21 cellular contexts compared by ENCODE assay signal in genomic region chr7:64874114-64874513, GRCh38. TPM values are rescaled to one million over a fixed set of nuclear protein-coding genes. Genes with fewer than 3 reads are reported as not detected.
DNase-seq lines count a peak whose midpoint lies in the region; FAIRE-seq and TF ChIP-seq lines count a peak whose summit lies in the region.
"Had no signal": no experiment of that assay in that cellular context is flagged by ENCODE, and none has a peak within 500 bp of the region (broad histone marks: within the 10 kb centered on the region; RNA-seq: fewer than 3 reads in every experiment).

No MANE protein-coding gene starts in this region.

- TF ChIP-seq CTCF in hepatocyte (IDR thresholded peaks at IDR 0.05; ENCODE audit: poor library complexity), result no peak

- WGBS in hepatocyte (ENCODE audit: low lambda C conversion rate, missing lambda C conversion rate), result 74% methylated on average over 10 of the region's 10 CpGs

- no peaks in the 10 kb centered on the region for H3K4me1 ChIP-seq in hepatocyte (ENCODE audit: insufficient read depth)
- H3K4me1 ChIP-seq: psoas muscle had no signal

- no peak overlapping the region for H2AFZ ChIP-seq in hepatocyte

- H3K36me3 ChIP-seq in hepatocyte (replicated peaks; ENCODE audit: insufficient read depth, low read depth), result no peaks in the 10 kb centered on the region
- H3K36me3 ChIP-seq: thoracic aorta had no signal

- H3K27me3 ChIP-seq in hepatocyte, result no peaks in the 10 kb centered on the region

- H3K27ac ChIP-seq in hepatocyte, result no peak overlapping the region
- H3K27ac ChIP-seq: psoas muscle, thoracic aorta had no signal

- H4K20me1 ChIP-seq in hepatocyte (ENCODE audit: insufficient read depth, poor library complexity, severe bottlenecking), result no peaks in the 10 kb centered on the region

- H3K9me2 ChIP-seq in hepatocyte (replicated peaks; ENCODE audit: insufficient read depth), result no peaks in the 10 kb centered on the region

- no peak overlapping the region for H3K4me3 ChIP-seq in hepatocyte
- H3K4me3 ChIP-seq: psoas muscle, thoracic aorta had no signal

- FAIRE-seq in RCC 7860 (lab: Jason Lieb, UNC), result peak; percentile 55
- FAIRE-seq: GM18507 had no signal

- H3K79me2 ChIP-seq in hepatocyte, result no peaks in the 10 kb centered on the region

- no peaks in the 10 kb centered on the region for H3K9me3 ChIP-seq in hepatocyte (ENCODE audit: low read depth)
- H3K9me3 ChIP-seq: psoas muscle, thoracic aorta had no signal

- H3K4me2 ChIP-seq in hepatocyte, result no peak overlapping the region

- peak; percentile 2 for DNase-seq in AG08396 (ENCODE audit: low spot score)
- DNase-seq in H4 (ENCODE audit: low spot score), result peak; percentile 78
- peak; percentile 56 for DNase-seq in RCC 7860 (ENCODE audit: low spot score)
- DNase-seq in glomerular visceral epithelial cell (ENCODE audit: extremely low spot score), result peak; percentile 41
- no peak for DNase-seq in Ammon's horn (ENCODE audit: low spot score)
- DNase-seq in NCI-H345 treated with DMSO at 0.1 percent for 48 hours (lab: John Stamatoyannopoulos, UW; ENCODE audit: unreplicated experiment), result no peak
- DNase-seq in hepatocyte (ENCODE audit: low spot score), result no peak
- DNase-seq in mesenteric fat pad (ENCODE audit: low spot score), result no peak
- DNase-seq: activated CD4-positive, alpha-beta T cell treated with anti-CD3 and anti-CD28 coated beads for 4 hours; activated naive CD8-positive, alpha-beta T cell treated with anti-CD3 and anti-CD28 coated beads, Interleukin-2, amount 50 U/mL, for 24 hours; CD4-positive, alpha-beta memory T cell; cortex of kidney; IMR-90; midbrain; NCI-H187; NCI-H524; psoas muscle; stimulated activated CD4-positive, alpha-beta T cell treated with anti-CD3 and anti-CD28 coated beads, Interleukin-2, amount 100 ng/mL, for 24 hours; stimulated activated naive B cell treated with anti-CD40 and anti-IgM and Interleukin-4, amounts not matched to agents 10 μg/mL and 1 μg/mL and 100 μg/mL, for 72 hours had no signal

RNA-seq across cellular contexts. Expression of gene ZNF273, which starts 29.0 kb away (rescaled TPM):
- total RNA-seq in H4 (2014; rRNA removed; shearing (Covaris generic)), result 13.4 and 14.6 TPM in 2 replicates
- total RNA-seq in hepatocyte (4.9 and 8.4 TPM in 2 replicates), mesenteric fat pad (2.1 TPM)
- 3.2 and 4.1 TPM in 2 replicates for polyA plus RNA-seq in hepatocyte

Comparison
In these comparisons a context has a peak if more than half of its experiments do, and no peak if none do; other contexts are left out.
1. DNase-seq: peak in AG08396 (single experiment), H4 (single experiment), RCC 7860 (single experiment) and glomerular visceral epithelial cell (single experiment); none in Ammon's horn (single experiment), NCI-H345 treated with DMSO at 0.1 percent for 48 hours (single experiment), hepatocyte (single experiment) and mesenteric fat pad (single experiment).